Comparison of ENCODE assay signal across 8 cellular contexts in genomic region chr17:68378202-68379149, GRCh38.
DNase-seq lines count a peak whose midpoint lies in the region; ATAC-seq and TF ChIP-seq lines count a peak whose summit lies in the region.

No MANE protein-coding gene starts in this region.

- H3K9me3 ChIP-seq in SK-N-MC (ENCODE audit: low read depth, low read length) (no peaks in the 10 kb centered on the region), gastroesophageal sphincter (no peaks in the 10 kb centered on the region)

- H3K9me3 Mint-ChIP-seq in osteocyte (ENCODE audit: unreplicated experiment): no peaks in the 10 kb centered on the region

- no peak overlapping the region for H3K9ac ChIP-seq in SK-N-MC (ENCODE audit: insufficient read length)

- peak overlapping the region; percentile 61 for H3K4me3 Mint-ChIP-seq in osteocyte (ENCODE audit: unreplicated experiment)

- peak in 1 of 2 donors; percentile 36 for TF ChIP-seq POLR2A in gastroesophageal sphincter (IDR thresholded peaks at IDR 0.05)

- 20 to 60% methylated on average over 1 to 5 of the region's 23 CpGs for WGBS in gastroesophageal sphincter (ENCODE audit: low coverage in 1 of 2), 2 donors

- H3K27ac Mint-ChIP-seq in osteocyte (ENCODE audit: unreplicated experiment): peak overlapping the region; percentile 100

- peak; percentile 36 for TF ChIP-seq EP300 in gastroesophageal sphincter (IDR thresholded peaks at IDR 0.05)

- no peaks in the 10 kb centered on the region for H3K27me3 Mint-ChIP-seq in osteocyte (ENCODE audit: unreplicated experiment)

- peaks cover 0 to 32% (median 23%) of the 10 kb centered on the region in 3 donors for H3K4me1 ChIP-seq in gastroesophageal sphincter

- H3K36me3 ChIP-seq in SK-N-MC (ENCODE audit: insufficient read depth, low read length) (no peaks in the 10 kb centered on the region), gastroesophageal sphincter (no peaks in the 10 kb centered on the region)

- peaks cover 41% of the 10 kb centered on the region for H3K4me1 Mint-ChIP-seq in osteocyte (ENCODE audit: unreplicated experiment)

- no peaks in the 10 kb centered on the region for H3K36me3 Mint-ChIP-seq in osteocyte (ENCODE audit: unreplicated experiment)

- H3K27ac ChIP-seq in SK-N-MC: no peak overlapping the region
- peak overlapping the region; percentile 73 to 92 (median 90) for H3K27ac ChIP-seq in gastroesophageal sphincter

- TF ChIP-seq CTCF in gastroesophageal sphincter (IDR thresholded peaks at IDR 0.05) (no peak), osteocyte (IDR thresholded peaks at IDR 0.05) (no peak)

- peak; percentile 94 for ATAC-seq in gastroesophageal sphincter

- peak overlapping the region; percentile 38 for H3K4me3 ChIP-seq in SK-N-MC
- H3K4me3 ChIP-seq in gastroesophageal sphincter: peak overlapping the region in 1 of 2 donors; percentile 30

- DNase-seq in H4 (ENCODE audit: low spot score) (peak; percentile 94), SK-N-MC (ENCODE audit: low read depth, low spot score) (no peak), osteocyte (ENCODE audit: extremely low spot score, unreplicated experiment) (peak; percentile 96), NCI-H774 (lab: John Stamatoyannopoulos, UW) (no peak), NOMO-1 treated with DMSO at 0.1 percent for 48 hours (lab: John Stamatoyannopoulos, UW; ENCODE audit: unreplicated experiment) (no peak), T-helper 9 cell (no peak)
- DNase-seq in stimulated activated CD4-positive, alpha-beta T cell treated with anti-CD3 and anti-CD28 coated beads, Interleukin-1b, Interleukin-23, amount 100 ng/mL, for 48 hours: no peak

- H3K27me3 ChIP-seq in gastroesophageal sphincter: no peaks in the 10 kb centered on the region

Comparison
In these comparisons a context has a peak if more than half of its experiments do, and no peak if none do; other contexts are left out.
1. DNase-seq: peak in H4 (single experiment) and osteocyte (single experiment); none in SK-N-MC (single experiment), NCI-H774 (single experiment), stimulated activated CD4-positive, alpha-beta T cell treated with anti-CD3 and anti-CD28 coated beads, Interleukin-1b, Interleukin-23, amount 100 ng/mL, for 48 hours (single experiment), NOMO-1 treated with DMSO at 0.1 percent for 48 hours (single experiment) and T-helper 9 cell (single experiment).